ENCODE assay signal across 8 cellular contexts in genomic region chr14:94081386-94081820, GRCh38. TPM values are rescaled to one million over a fixed set of nuclear protein-coding genes. Genes with fewer than 3 reads are reported as not detected.
A peak's percentile ranks its signal among the peaks of the same experiment; 100 is the strongest.
DNase-seq lines count a peak whose midpoint lies in the region; ATAC-seq lines count a peak whose summit lies in the region.

No MANE protein-coding gene starts in this region.

- peaks cover 31% of the 10 kb centered on the region for H3K36me3 ChIP-seq in ACC112 (ENCODE audit: insufficient read depth, low read length)
- H3K36me3 ChIP-seq in iPS-18a (ENCODE audit: control insufficient read depth, low read depth, low read length): peaks cover 22% of the 10 kb centered on the region
- peaks cover 10 to 12% of the 10 kb centered on the region in 2 donors for H3K36me3 ChIP-seq in stomach smooth muscle (ENCODE audit: control insufficient read depth in 2 of 2, insufficient read depth in 2 of 2, low read length in 2 of 2)

- no peaks in the 10 kb centered on the region for H3K27me3 ChIP-seq in ACC112 (ENCODE audit: insufficient read depth, low read length)
- H3K27me3 ChIP-seq in iPS-18a (ENCODE audit: control insufficient read depth, insufficient read depth, low read length): no peaks in the 10 kb centered on the region
- no peaks in the 10 kb centered on the region for H3K27me3 ChIP-seq in stomach smooth muscle (ENCODE audit: control insufficient read depth in 1 of 2, insufficient read depth in 2 of 2, low read length in 2 of 2)

- H3K4me1 ChIP-seq in ACC112 (ENCODE audit: control insufficient read depth, insufficient read depth, low read length, unreplicated experiment): peaks cover 29% of the 10 kb centered on the region
- peaks cover 4% of the 10 kb centered on the region for H3K4me1 ChIP-seq in iPS-18a (ENCODE audit: control insufficient read depth, low read depth, low read length)
- peaks cover 29% of the 10 kb centered on the region for H3K4me1 ChIP-seq in stomach smooth muscle (ENCODE audit: control insufficient read depth, insufficient read depth, low read length)

- H3K9me3 ChIP-seq in iPS-18a (ENCODE audit: control insufficient read depth, low read depth, low read length): no peaks in the 10 kb centered on the region
- no peaks in the 10 kb centered on the region for H3K9me3 ChIP-seq in stomach smooth muscle (ENCODE audit: control insufficient read depth in 2 of 2, low read length in 2 of 2)

- H3K27ac Mint-ChIP-seq in activated T-helper 1 cell treated with anti-CD3 and anti-CD28 coated beads, Interleukin-12 subunit alpha, Interleukin-12 subunit beta, Interleukin-2, Interleukin-4 antibody, amounts not matched to agents 30 ng/mL and 10 ng/mL and 1 ng/mL, durations not matched to agents 14 hours and 24 hours and 36 hours: peak overlapping the region; percentile 95

- peak overlapping the region; percentile 92 for H2AFZ ChIP-seq in ACC112 (ENCODE audit: low read length, unreplicated experiment)

- no peak for DNase-seq in activated T-helper 1 cell treated with anti-CD3 and anti-CD28 coated beads, Interleukin-12 subunit alpha, Interleukin-12 subunit beta, Interleukin-2, Interleukin-4 antibody, amounts not matched to agents 30 ng/mL and 10 ng/mL and 1 ng/mL, durations not matched to agents 14 hours and 24 hours and 36 hours (ENCODE audit: low spot score)
- no peak for DNase-seq in cortex of kidney (lab: John Stamatoyannopoulos, UW)
- no peak for DNase-seq in activated CD8-positive, alpha-beta memory T cell treated with anti-CD3 and anti-CD28 coated beads, Interleukin-2, amount 50 U/mL, for 48 hours

- H3K9me3 Mint-ChIP-seq in activated T-helper 1 cell treated with anti-CD3 and anti-CD28 coated beads, Interleukin-12 subunit alpha, Interleukin-12 subunit beta, Interleukin-2, Interleukin-4 antibody, amounts not matched to agents 30 ng/mL and 10 ng/mL and 1 ng/mL, durations not matched to agents 14 hours and 24 hours and 36 hours: no peaks in the 10 kb centered on the region

- peak overlapping the region; percentile 35; the same call in 1 of the 2 replicates for H3K27ac ChIP-seq in ACC112 (ENCODE audit: low read depth, low read length)
- H3K27ac ChIP-seq in iPS-18a (ENCODE audit: low read length): peak overlapping the region; percentile 25
- H3K27ac ChIP-seq in stomach smooth muscle (ENCODE audit: low read length): peak overlapping the region; percentile 85

- ATAC-seq in GM19023 (IDR thresholded peaks at IDR 0.05; ENCODE audit: unreplicated experiment) (peak; percentile 24), HG03342 (IDR thresholded peaks at IDR 0.05; ENCODE audit: unreplicated experiment) (peak; percentile 29)

- no peaks in the 10 kb centered on the region for H3K27me3 Mint-ChIP-seq in activated T-helper 1 cell treated with anti-CD3 and anti-CD28 coated beads, Interleukin-12 subunit alpha, Interleukin-12 subunit beta, Interleukin-2, Interleukin-4 antibody, amounts not matched to agents 30 ng/mL and 10 ng/mL and 1 ng/mL, durations not matched to agents 14 hours and 24 hours and 36 hours (ENCODE audit: insufficient read depth)

- H3K79me2 ChIP-seq in ACC112 (ENCODE audit: control insufficient read depth, insufficient read depth, low read length, unreplicated experiment): peaks cover 71% of the 10 kb centered on the region

- H3K4me3 Mint-ChIP-seq in activated T-helper 1 cell treated with anti-CD3 and anti-CD28 coated beads, Interleukin-12 subunit alpha, Interleukin-12 subunit beta, Interleukin-2, Interleukin-4 antibody, amounts not matched to agents 30 ng/mL and 10 ng/mL and 1 ng/mL, durations not matched to agents 14 hours and 24 hours and 36 hours: peak overlapping the region; percentile 100

- peaks cover 30% of the 10 kb centered on the region for H3K36me3 Mint-ChIP-seq in activated T-helper 1 cell treated with anti-CD3 and anti-CD28 coated beads, Interleukin-12 subunit alpha, Interleukin-12 subunit beta, Interleukin-2, Interleukin-4 antibody, amounts not matched to agents 30 ng/mL and 10 ng/mL and 1 ng/mL, durations not matched to agents 14 hours and 24 hours and 36 hours (ENCODE audit: low read depth)

- peaks cover 55% of the 10 kb centered on the region for H3K4me1 Mint-ChIP-seq in activated T-helper 1 cell treated with anti-CD3 and anti-CD28 coated beads, Interleukin-12 subunit alpha, Interleukin-12 subunit beta, Interleukin-2, Interleukin-4 antibody, amounts not matched to agents 30 ng/mL and 10 ng/mL and 1 ng/mL, durations not matched to agents 14 hours and 24 hours and 36 hours (ENCODE audit: low read depth)

- intact Hi-C loops in activated T-helper 1 cell treated with anti-CD3 and anti-CD28 coated beads, Interleukin-12 subunit alpha, Interleukin-12 subunit beta, Interleukin-2, Interleukin-4 antibody, amounts not matched to agents 30 ng/mL and 10 ng/mL and 1 ng/mL, durations not matched to agents 14 hours and 24 hours and 36 hours (cut with micrococcal nuclease): loop anchor here (1.0 to 10.0 kb wide), 12 partner anchors 25 to 1453 kb away; partner anchors contain the start of genes BTBD7, GLRX5, IFI27L2 and OTUB2

- peak overlapping the region; percentile 86 for H3K9ac ChIP-seq in iPS-18a (ENCODE audit: low read length)
- H3K9ac ChIP-seq in stomach smooth muscle (ENCODE audit: low read length in 2 of 2): peak overlapping the region; percentile 96 to 97

- peak overlapping the region; percentile 93 for H3K4me3 ChIP-seq in ACC112 (ENCODE audit: low read depth, low read length)
- H3K4me3 ChIP-seq in iPS-18a (ENCODE audit: low read length): peak overlapping the region; percentile 94
- H3K4me3 ChIP-seq in stomach smooth muscle (ENCODE audit: low read length in 2 of 2): peak overlapping the region; percentile 86 to 98

RNA-seq across cellular contexts. Expression of gene IFI27L1, which starts 0.3 kb away (rescaled TPM):
- 22.0 and 22.7 TPM in 2 replicates for total RNA-seq in activated T-helper 1 cell treated with anti-CD3 and anti-CD28 coated beads, Interleukin-12 subunit alpha, Interleukin-12 subunit beta, Interleukin-2, Interleukin-4 antibody, amounts not matched to agents 30 ng/mL and 10 ng/mL and 1 ng/mL, durations not matched to agents 14 hours and 24 hours and 36 hours

RNA-seq across cellular contexts. Expression of gene DDX24, which starts 0.4 kb away (rescaled TPM):
- 252 and 271 TPM in 2 replicates for total RNA-seq in activated T-helper 1 cell treated with anti-CD3 and anti-CD28 coated beads, Interleukin-12 subunit alpha, Interleukin-12 subunit beta, Interleukin-2, Interleukin-4 antibody, amounts not matched to agents 30 ng/mL and 10 ng/mL and 1 ng/mL, durations not matched to agents 14 hours and 24 hours and 36 hours

RNA-seq across cellular contexts. Expression of gene IFI27, which starts 29.1 kb away (rescaled TPM):
- total RNA-seq in activated T-helper 1 cell treated with anti-CD3 and anti-CD28 coated beads, Interleukin-12 subunit alpha, Interleukin-12 subunit beta, Interleukin-2, Interleukin-4 antibody, amounts not matched to agents 30 ng/mL and 10 ng/mL and 1 ng/mL, durations not matched to agents 14 hours and 24 hours and 36 hours: 37.0 and 42.2 TPM in 2 replicates

RNA-seq across cellular contexts. Expression of gene IFI27L2, which starts 48.0 kb away (rescaled TPM):
- total RNA-seq in activated T-helper 1 cell treated with anti-CD3 and anti-CD28 coated beads, Interleukin-12 subunit alpha, Interleukin-12 subunit beta, Interleukin-2, Interleukin-4 antibody, amounts not matched to agents 30 ng/mL and 10 ng/mL and 1 ng/mL, durations not matched to agents 14 hours and 24 hours and 36 hours: 33.5 and 36.1 TPM in 2 replicates

RNA-seq across cellular contexts. Expression of gene OTUB2, which starts 55.3 kb away (rescaled TPM):
- total RNA-seq in activated T-helper 1 cell treated with anti-CD3 and anti-CD28 coated beads, Interleukin-12 subunit alpha, Interleukin-12 subunit beta, Interleukin-2, Interleukin-4 antibody, amounts not matched to agents 30 ng/mL and 10 ng/mL and 1 ng/mL, durations not matched to agents 14 hours and 24 hours and 36 hours: 1.5 TPM in 2 replicates

Comparison
In these comparisons a context has a peak if more than half of its experiments do, and no peak if none do; other contexts are left out.
1. H3K27ac ChIP-seq: peak in every context shown above with its lines; median percentile 85 in stomach smooth muscle; 35 in ACC112; 25 in iPS-18a.